ENCODE assay signal across 9 cellular contexts in genomic region chr12:95173392-95174251, GRCh38. TPM values are rescaled to one million over a fixed set of nuclear protein-coding genes. Genes with fewer than 3 reads are reported as not detected.
DNase-seq lines count a peak whose midpoint lies in the region; ATAC-seq and TF ChIP-seq lines count a peak whose summit lies in the region.
"Had no signal": no experiment of that assay in that cellular context is flagged by ENCODE, and none has a peak within 500 bp of the region (broad histone marks: within the 10 kb centered on the region; RNA-seq: fewer than 3 reads in every experiment).

No MANE protein-coding gene starts in this region.

- CTCF ChIA-PET in SK-N-SH (lab: Yijun Ruan, JAX) = interaction anchor here (0.9 to 1.3 kb wide), 4 partner anchors 9 to 163 kb away, joined by 3 read pairs; no protein-coding TSS in a partner anchor

- TF ChIP-seq CTCF in SK-N-SH (IDR thresholded peaks at IDR 0.05) = no peak
- no peak for TF ChIP-seq CTCF in fibroblast of villous mesenchyme (IDR thresholded peaks at IDR 0.05; ENCODE audit: insufficient read depth, low read depth, low read length)
- TF ChIP-seq CTCF in parathyroid adenoma (IDR thresholded peaks at IDR 0.05) = no peak

- no peak for TF ChIP-seq RAD21 in SK-N-SH (IDR thresholded peaks at IDR 0.05; ENCODE audit: low read length)

- 18% methylated on average over 8 of the region's 8 CpGs for WGBS in SK-N-SH (ENCODE audit: low lambda C conversion rate)

- no peaks in the 10 kb centered on the region for H4K20me1 ChIP-seq in SK-N-SH (ENCODE audit: insufficient read depth)

- H3K4me3 ChIP-seq in SK-N-SH (ENCODE audit: low read depth in 2 of 2, low read length in 1 of 2) (no peak overlapping the region), fibroblast of villous mesenchyme (ENCODE audit: low read depth, low read length) (no peak overlapping the region), parathyroid adenoma (ENCODE audit: low read depth, low read length) (no peak overlapping the region)

- no peak for ATAC-seq in GM19035 (IDR thresholded peaks at IDR 0.05; ENCODE audit: unreplicated experiment)

- no peaks in the 10 kb centered on the region for H3K9me2 ChIP-seq in SK-N-SH

- H3K9ac ChIP-seq in SK-N-SH (peak overlapping the region; percentile 26; the same call in 1 of the 2 replicates), parathyroid adenoma (no peak overlapping the region)

- H3F3A ChIP-seq in SK-N-SH (replicated peaks; ENCODE audit: insufficient read depth) = peaks cover 7% of the 10 kb centered on the region

- POLR2A ChIA-PET in SK-N-SH (lab: Yijun Ruan, JAX) = no interaction called here

- H3K27ac ChIP-seq in SK-N-SH (ENCODE audit: low read depth in 2 of 2, low read length in 1 of 2) = peak overlapping the region; percentile 64 to 82
- peak overlapping the region; percentile 46 for H3K27ac ChIP-seq in parathyroid adenoma

- no peaks in the 10 kb centered on the region for H3K9me3 ChIP-seq in SK-N-SH
- no peaks in the 10 kb centered on the region for H3K9me3 ChIP-seq in parathyroid adenoma (ENCODE audit: control insufficient read depth, low read length)

- peak overlapping the region; percentile 61 for H3K4me2 ChIP-seq in SK-N-SH
- no peak overlapping the region for H3K4me2 ChIP-seq in parathyroid adenoma (ENCODE audit: low read length)

- H3K79me2 ChIP-seq in SK-N-SH (ENCODE audit: insufficient read depth) = no peaks in the 10 kb centered on the region
- H3K79me2 ChIP-seq in parathyroid adenoma = no peaks in the 10 kb centered on the region

- H3K36me3 ChIP-seq in SK-N-SH (replicated peaks in 1 of 2; ENCODE audit: control insufficient read depth in 1 of 2, insufficient read depth in 2 of 2, low read length in 1 of 2) (peaks cover 0 to 6% of the 10 kb centered on the region in 2 experiments), parathyroid adenoma (ENCODE audit: control insufficient read depth, insufficient read depth, low read length) (no peaks in the 10 kb centered on the region)

- H3K4me1 ChIP-seq in SK-N-SH (ENCODE audit: control insufficient read depth in 1 of 2, insufficient read depth in 2 of 2, low read depth in 1 of 2, low read length in 1 of 2) (peaks cover 20% of the 10 kb centered on the region in 2 experiments; a peak in 3 of 4 replicates), parathyroid adenoma (no peaks in the 10 kb centered on the region)

- no peaks in the 10 kb centered on the region for H3K27me3 ChIP-seq in SK-N-SH (ENCODE audit: insufficient read depth)
- H3K27me3 ChIP-seq in parathyroid adenoma (ENCODE audit: control insufficient read depth, insufficient read depth, low read length) = no peaks in the 10 kb centered on the region

- in situ Hi-C loops in Caki2 (cut with HindIII; ENCODE audit: low pct_unique_long_range_greater_than_20kb, low sequenced_read_pairs) = no loop called here

- TF ChIP-seq EP300 in SK-N-SH (IDR thresholded peaks at IDR 0.05; ENCODE audit: borderline replicate concordance in 1 of 2, low read depth in 1 of 2, low read length in 1 of 2) = peak; percentile 36 to 45; a peak in 3 of 4 replicates

- peak; percentile 91 for DNase-seq in Caki2 (ENCODE audit: low read depth)
- DNase-seq in SK-N-SH = peak; percentile 53
- DNase-seq in fibroblast of villous mesenchyme (ENCODE audit: low read depth) = peak; percentile 98
- no peak for DNase-seq in NCI-H128 (lab: John Stamatoyannopoulos, UW; ENCODE audit: unreplicated experiment)
- no peak for DNase-seq in iPS-NIHi11 (ENCODE audit: low spot score)
- no peak for DNase-seq in NAMALWA (ENCODE audit: low spot score)
- DNase-seq: NCI-H345 had no signal

- peak overlapping the region; percentile 36; the same call in 1 of the 2 replicates for H2AFZ ChIP-seq in SK-N-SH (ENCODE audit: low read depth)
- peak overlapping the region; percentile 60 for H2AFZ ChIP-seq in parathyroid adenoma

TF ChIP-seq in SK-N-SH, 30 proteins besides CTCF, POLR2A, EP300 and RAD21 (continues in another document):
- TF ChIP-seq IRF3 (IDR thresholded peaks at IDR 0.05; ENCODE audit: low read depth, low read length) = no peak
- peak; percentile 60 for TF ChIP-seq PBX3 (IDR thresholded peaks at IDR 0.05)
- TF ChIP-seq TEAD4 (IDR thresholded peaks at IDR 0.05; ENCODE audit: borderline replicate concordance, insufficient read depth) = no peak
- no peak for TF ChIP-seq CHD2 (IDR thresholded peaks at IDR 0.05; ENCODE audit: low read length, partially characterized antibody)
- TF ChIP-seq GATA2 (CRISPR knock-in tag; IDR thresholded peaks at IDR 0.05) = no peak; the same call in 1 of the 2 replicates
- no peak; the same call in 1 of the 2 replicates for TF ChIP-seq FOSL2 (IDR thresholded peaks at IDR 0.05; ENCODE audit: borderline replicate concordance, low read depth)
- TF ChIP-seq REST (IDR thresholded peaks at IDR 0.05; ENCODE audit: low read depth, low read length) = 0 out of 2 replicates have a peak, but pooled peaks have one; percentile 19
- no peak for TF ChIP-seq ZBTB33 (IDR thresholded peaks at IDR 0.05; ENCODE audit: borderline replicate concordance, low read depth)

RNA-seq across cellular contexts. Expression of gene FGD6, which starts 43.6 kb away (rescaled TPM):
- 5.9 and 6.6 TPM in 2 replicates for total RNA-seq in Caki2 (2014; rRNA removed; shearing (Covaris generic); ENCODE audit: low replicate concordance)
- 2.8 and 3.8 TPM in 2 replicates for polyA plus RNA-seq in SK-N-SH (2012; rRNA removed)
- 2.4 and 2.7 TPM in 2 replicates for polyA plus RNA-seq in SK-N-SH (2012; cell fraction: cytosol; rRNA removed)
- polyA plus RNA-seq in SK-N-SH (2012; cell fraction: nucleus; rRNA removed) = 3.9 and 9.8 TPM in 2 replicates
- total RNA-seq in fibroblast of villous mesenchyme = 11.9 and 18.1 TPM in 2 replicates

RNA-seq across cellular contexts. Expression of gene VEZT, which starts 44.0 kb away (rescaled TPM):
- 26.0 and 42.9 TPM in 2 replicates for total RNA-seq in Caki2 (2014; rRNA removed; shearing (Covaris generic); ENCODE audit: low replicate concordance)
- polyA plus RNA-seq in SK-N-SH (2012; rRNA removed) = 41.2 and 55.0 TPM in 2 replicates
- 58.3 and 62.7 TPM in 2 replicates for polyA plus RNA-seq in SK-N-SH (2012; cell fraction: cytosol; rRNA removed)
- 20.6 and 53.6 TPM in 2 replicates for polyA plus RNA-seq in SK-N-SH (2012; cell fraction: nucleus; rRNA removed)
- 73.4 and 84.6 TPM in 2 replicates for total RNA-seq in fibroblast of villous mesenchyme

Comparison
In these comparisons a context has a peak if more than half of its experiments do, and no peak if none do; other contexts are left out.
1. DNase-seq: peak in Caki2 (single experiment), SK-N-SH (single experiment) and fibroblast of villous mesenchyme (single experiment); none in NCI-H128 (single experiment), iPS-NIHi11 (single experiment) and NAMALWA (single experiment).